1 cellular context compared by ENCODE assay signal in genomic region chr17:30824356-30825145, GRCh38.
TF ChIP-seq lines count a peak whose summit lies in the region.

Gene CRLF3 (minus strand): TSS chr17:30824692. CDS start chr17:30824651, 41 bp downstream.

TF ChIP-seq in HepG2, 621 proteins besides CTCF, POLR2A, EP300 and RAD21 (continued from another document and continues in another):
- no peak for TF ChIP-seq POLR2AphosphoS2 (IDR thresholded peaks at IDR 0.05; ENCODE audit: low read depth, low read length)
- no peak for TF ChIP-seq ARNT (IDR thresholded peaks at IDR 0.05)
- TF ChIP-seq PHF5A (CRISPR knock-in tag; IDR thresholded peaks at IDR 0.05; ENCODE audit: low read depth, unreplicated experiment), result no peak
- no peak for TF ChIP-seq SOX6 (IDR thresholded peaks at IDR 0.05)
- TF ChIP-seq SOX6 (CRISPR knock-in tag; IDR thresholded peaks at IDR 0.05), result peak; percentile 30; the same call in 1 of the 2 replicates
- no peak for TF ChIP-seq TBX3 (IDR thresholded peaks at IDR 0.05; ENCODE audit: borderline replicate concordance)
- TF ChIP-seq ZNF263 (CRISPR knock-in tag; IDR thresholded peaks at IDR 0.05), result no peak
- no peak; the same call in 1 of the 2 replicates for TF ChIP-seq ZNF724P (CRISPR knock-in tag; IDR thresholded peaks at IDR 0.05; ENCODE audit: borderline replicate concordance)
- TF ChIP-seq ZNF207 (IDR thresholded peaks at IDR 0.05; ENCODE audit: borderline replicate concordance), result no peak
- no peak for TF ChIP-seq AGO1 (IDR thresholded peaks at IDR 0.05; ENCODE audit: low read depth, low read length, poor library complexity, severe bottlenecking)
- peak; percentile 35; the same call in 1 of the 2 replicates for TF ChIP-seq MTF2 (CRISPR knock-in tag; IDR thresholded peaks at IDR 0.05; ENCODE audit: borderline replicate concordance)
- no peak for TF ChIP-seq ZNF569 (CRISPR knock-in tag; IDR thresholded peaks at IDR 0.05; ENCODE audit: borderline replicate concordance)
- no peak for TF ChIP-seq HOMEZ (CRISPR knock-in tag; IDR thresholded peaks at IDR 0.05; ENCODE audit: low read depth)
- TF ChIP-seq TRIM22 (IDR thresholded peaks at IDR 0.05), result no peak
- TF ChIP-seq SIX4 (CRISPR knock-in tag; IDR thresholded peaks at IDR 0.05), result peak; percentile 42; the same call in 1 of the 2 replicates
- no peak for TF ChIP-seq ZNF557 (CRISPR knock-in tag; IDR thresholded peaks at IDR 0.05)
- no peak for TF ChIP-seq PAF1 (CRISPR knock-in tag; IDR thresholded peaks at IDR 0.05)
- TF ChIP-seq MXD3 (CRISPR knock-in tag; IDR thresholded peaks at IDR 0.05), result no peak
- no peak for TF ChIP-seq MNT (IDR thresholded peaks at IDR 0.05)
- no peak for TF ChIP-seq PBX3 (CRISPR knock-in tag; IDR thresholded peaks at IDR 0.05; ENCODE audit: borderline replicate concordance)
- peak; percentile 54; the same call in 1 of the 2 replicates for TF ChIP-seq ZNF691 (CRISPR knock-in tag; IDR thresholded peaks at IDR 0.05; ENCODE audit: borderline replicate concordance, low read depth)
- no peak; the same call in 1 of the 2 replicates for TF ChIP-seq HNF1B (CRISPR knock-in tag; IDR thresholded peaks at IDR 0.05)
- TF ChIP-seq MYNN (CRISPR knock-in tag; IDR thresholded peaks at IDR 0.05; ENCODE audit: low read depth), result peak; percentile 65; the same call in 1 of the 2 replicates
- no peak for TF ChIP-seq ZFP36 (IDR thresholded peaks at IDR 0.05; ENCODE audit: borderline replicate concordance, low read depth, low read length, partially characterized antibody)
- TF ChIP-seq GMEB1 (CRISPR knock-in tag; IDR thresholded peaks at IDR 0.05; ENCODE audit: borderline replicate concordance), result peak; percentile 46; the same call in 1 of the 2 replicates
- TF ChIP-seq ZNF317 (CRISPR knock-in tag; IDR thresholded peaks at IDR 0.05), result no peak
- TF ChIP-seq GATAD2A (CRISPR knock-in tag; IDR thresholded peaks at IDR 0.05), result no peak; the same call in 1 of the 2 replicates
- TF ChIP-seq ZNF639 (CRISPR knock-in tag; conservative IDR thresholded peaks at IDR 0.05), result peak; percentile 35; the same call in 1 of the 2 replicates
- TF ChIP-seq POLR2AphosphoS5 (IDR thresholded peaks at IDR 0.05; ENCODE audit: low read depth, low read length), result peak; percentile 79
- TF ChIP-seq MZF1 (CRISPR knock-in tag; IDR thresholded peaks at IDR 0.05; ENCODE audit: borderline replicate concordance), result no peak
- no peak for TF ChIP-seq KLF15 (CRISPR knock-in tag; IDR thresholded peaks at IDR 0.05; ENCODE audit: borderline replicate concordance)
- no peak for TF ChIP-seq NR2F6 (IDR thresholded peaks at IDR 0.05)
- no peak for TF ChIP-seq NR2F6 (CRISPR knock-in tag; IDR thresholded peaks at IDR 0.05)
- TF ChIP-seq ZNF749 (CRISPR knock-in tag; IDR thresholded peaks at IDR 0.05; ENCODE audit: borderline replicate concordance), result no peak
- TF ChIP-seq ZNF720 (CRISPR knock-in tag; IDR thresholded peaks at IDR 0.05), result no peak
- no peak for TF ChIP-seq CREBL2 (CRISPR knock-in tag; IDR thresholded peaks at IDR 0.05; ENCODE audit: borderline replicate concordance)
- TF ChIP-seq TCF12 (IDR thresholded peaks at IDR 0.05), result no peak
- 0 out of 2 replicates have a peak, but pooled peaks have one; percentile 62 for TF ChIP-seq TCF12 (CRISPR knock-in tag; IDR thresholded peaks at IDR 0.05)
- peak; percentile 64 for TF ChIP-seq ZNF18 (CRISPR knock-in tag; IDR thresholded peaks at IDR 0.05; ENCODE audit: insufficient replicate concordance)
- no peak for TF ChIP-seq DR1 (CRISPR knock-in tag; IDR thresholded peaks at IDR 0.05)
- peak; percentile 23; the same call in 1 of the 2 replicates for TF ChIP-seq ZNF816 (CRISPR knock-in tag; IDR thresholded peaks at IDR 0.05; ENCODE audit: borderline replicate concordance)
- TF ChIP-seq ZNF878 (CRISPR knock-in tag; IDR thresholded peaks at IDR 0.05), result no peak
- no peak; the same call in 1 of the 2 replicates for TF ChIP-seq RELA (CRISPR knock-in tag; IDR thresholded peaks at IDR 0.05)
- no peak for TF ChIP-seq ETS1 (CRISPR knock-in tag; IDR thresholded peaks at IDR 0.05)
- TF ChIP-seq ZSCAN9 (CRISPR knock-in tag; IDR thresholded peaks at IDR 0.05; ENCODE audit: borderline replicate concordance), result no peak
- no peak for TF ChIP-seq ZNF547 (CRISPR knock-in tag; IDR thresholded peaks at IDR 0.05)
- TF ChIP-seq ZSCAN5A (CRISPR knock-in tag; IDR thresholded peaks at IDR 0.05; ENCODE audit: borderline replicate concordance), result no peak
- TF ChIP-seq ZNF431 (CRISPR knock-in tag; IDR thresholded peaks at IDR 0.05; ENCODE audit: borderline replicate concordance, low read depth), result peak; percentile 99
- TF ChIP-seq ERF (CRISPR knock-in tag; IDR thresholded peaks at IDR 0.05), result peak; percentile 72
- no peak for TF ChIP-seq HNF4A (CRISPR knock-in tag; IDR thresholded peaks at IDR 0.05)
- TF ChIP-seq MBNL3 (CRISPR knock-in tag; conservative IDR thresholded peaks at IDR 0.05), result no peak
- no peak for TF ChIP-seq ZNF30 (CRISPR knock-in tag; IDR thresholded peaks at IDR 0.05)
- no peak for TF ChIP-seq ESRRA (CRISPR knock-in tag; IDR thresholded peaks at IDR 0.05; ENCODE audit: low read depth)
- TF ChIP-seq ZNF556 (CRISPR knock-in tag; IDR thresholded peaks at IDR 0.05; ENCODE audit: borderline replicate concordance), result peak; percentile 89; the same call in 1 of the 2 replicates
